ENCODE assay signal across 1 cellular context in the genomic region with DNA sequence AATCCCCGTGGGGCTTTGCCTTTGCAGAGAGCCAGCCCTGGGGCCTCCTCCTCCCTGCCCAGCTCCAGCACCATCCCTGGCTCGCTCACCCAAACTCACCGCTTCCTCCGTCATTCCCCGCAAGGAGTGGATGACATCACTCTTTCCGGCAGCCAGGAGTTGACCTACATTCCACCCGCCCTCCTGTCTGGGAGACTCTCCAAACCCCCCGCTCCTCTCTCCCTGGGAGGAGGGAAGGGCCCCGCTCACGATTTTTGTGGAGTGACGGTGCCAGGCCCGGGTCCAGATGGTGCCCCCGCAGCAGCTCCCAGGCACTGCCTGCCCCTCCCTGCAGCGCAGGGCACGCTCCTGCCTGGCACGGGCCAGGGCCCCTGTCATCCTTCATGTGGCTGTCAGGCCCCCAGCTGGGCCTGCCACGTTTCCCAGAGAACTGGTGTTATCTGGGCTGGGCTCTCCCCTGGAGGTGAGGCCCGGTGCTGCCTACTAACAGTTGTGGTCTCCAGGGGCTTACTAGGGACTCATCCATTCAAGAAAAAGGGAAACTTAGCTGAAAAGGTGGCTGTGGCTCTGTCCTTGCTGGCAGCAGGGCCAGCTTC.
TF ChIP-seq lines count a peak whose summit lies in the region.

No MANE protein-coding gene starts in this region.

TF ChIP-seq in A549, 52 proteins besides CTCF, POLR2A, EP300 and RAD21 (continued from another document):
- TF ChIP-seq USF2 (IDR thresholded peaks at IDR 0.05), result no peak
TF ChIP-seq in A549: peak in this region for 0.
